8 cellular contexts compared by ENCODE assay signal in genomic region chr14:59189281-59189821, GRCh38. TPM values are rescaled to one million over a fixed set of nuclear protein-coding genes. Genes with fewer than 3 reads are reported as not detected.
DNase-seq lines count a peak whose midpoint lies in the region; ATAC-seq, FAIRE-seq and TF ChIP-seq lines count a peak whose summit lies in the region.

No MANE protein-coding gene starts in this region.

- RAD21 ChIA-PET in HCT116 (lab: Charles Lee; ENCODE audit: low non-redundant PET in 1 of 2, low total read pairs in 2 of 2, uncharacterized antibody in 2 of 2, unreplicated experiment in 2 of 2) (no interaction called here), GM12878 (lab: Charles Lee; ENCODE audit: unreplicated experiment) (interaction anchor here (0.6 to 5.3 kb wide), 28 partner anchors 11 to 233 kb away, joined by 3 to 38 read pairs (median 6); no protein-coding TSS in a partner anchor)

- H3K9me3 Mint-ChIP-seq in Caco-2 (ENCODE audit: unreplicated experiment), result no peaks in the 10 kb centered on the region

- H3K27me3 ChIP-seq in Caco-2 (replicated peaks; ENCODE audit: control insufficient read depth, insufficient read depth, low read length), result no peaks in the 10 kb centered on the region
- H3K27me3 ChIP-seq in HCT116 (ENCODE audit: insufficient read depth, low read length), result peaks cover 23% of the 10 kb centered on the region
- H3K27me3 ChIP-seq in SK-N-SH (ENCODE audit: insufficient read depth), result no peaks in the 10 kb centered on the region
- no peaks in the 10 kb centered on the region for H3K27me3 ChIP-seq in GM12878 (replicated peaks in 1 of 2; ENCODE audit: control insufficient read depth in 2 of 2, insufficient read depth in 2 of 2, low read length in 1 of 2)
- H3K27me3 ChIP-seq in smooth muscle cell (ENCODE audit: low read depth), result no peaks in the 10 kb centered on the region

- intact Hi-C loops in Caco-2 (cut with micrococcal nuclease; ENCODE audit: unreplicated experiment), result loop anchor here (2.0 kb wide), 2 partner anchors 63 to 125 kb away; no protein-coding TSS in a partner anchor
- intact Hi-C loops in HCT116 (cut with micrococcal nuclease), result loop anchor here (5.0 kb wide), 3 partner anchors 88 to 233 kb away; no protein-coding TSS in a partner anchor
- intact Hi-C loops in GM12878 (cut with micrococcal nuclease; ENCODE audit: unreplicated experiment), result loop anchor here (2.0 kb wide), 1 partner anchor 85 kb away; no protein-coding TSS in a partner anchor

- H3K4me1 Mint-ChIP-seq in Caco-2 (ENCODE audit: low read depth, unreplicated experiment), result peaks cover 11% of the 10 kb centered on the region

- H3K79me2 ChIP-seq in HCT116 (ENCODE audit: insufficient read depth, low read length), result no peaks in the 10 kb centered on the region
- peaks cover 48% of the 10 kb centered on the region for H3K79me2 ChIP-seq in SK-N-SH (ENCODE audit: insufficient read depth)
- peaks cover 30% of the 10 kb centered on the region for H3K79me2 ChIP-seq in GM12878 (ENCODE audit: control insufficient read depth, insufficient read depth, low read length)
- H3K79me2 ChIP-seq in smooth muscle cell (ENCODE audit: low read depth), result peaks cover 39% of the 10 kb centered on the region

- TF ChIP-seq RAD21 in HCT116 (IDR thresholded peaks at IDR 0.05; ENCODE audit: low read depth) (no peak), SK-N-SH (IDR thresholded peaks at IDR 0.05; ENCODE audit: low read length) (no peak), GM12878 (IDR thresholded peaks at IDR 0.05; ENCODE audit: insufficient read depth, low read depth, low read length) (no peak)

- POLR2A ChIA-PET in Caco-2 (lab: Charles Lee) (interaction anchor here (1.2 kb wide), 1 partner anchor 8 kb away, joined by 3 read pairs; no protein-coding TSS in a partner anchor), HCT116 (lab: Charles Lee) (interaction anchor here (0.7 to 1.2 kb wide), 2 partner anchors 13 kb away, joined by 3 read pairs; no protein-coding TSS in a partner anchor), SK-N-SH (lab: Yijun Ruan, JAX) (interaction anchor here (1.7 to 2.2 kb wide), 2 partner anchors 172 to 295 kb away, joined by 8 read pairs; partner anchors contain the start of genes JKAMP and L3HYPDH), GM12878 (lab: Charles Lee) (interaction anchor here (0.5 to 4.5 kb wide), 17 partner anchors 8 to 295 kb away, joined by 3 to 31 read pairs (median 4); partner anchors contain the start of genes JKAMP and L3HYPDH)

- DNase-seq in Caco-2 (peak in 1 of 2 experiments; percentile 47), HCT116 (ENCODE audit: low read depth, low spot score) (no peak), SK-N-SH (peak; percentile 51), GM12878 (ENCODE audit: low read depth, low spot score) (no peak), smooth muscle cell (lab: John Stamatoyannopoulos, UW; ENCODE audit: unreplicated experiment) (peak; percentile 57)

- H3K9me3 ChIP-seq in Caco-2 (no peaks in the 10 kb centered on the region), HCT116 (ENCODE audit: control insufficient read depth in 1 of 2, insufficient read depth in 1 of 2, low read depth in 1 of 2, low read length in 2 of 2) (no peaks in the 10 kb centered on the region), SK-N-SH (no peaks in the 10 kb centered on the region), GM12878 (replicated peaks; ENCODE audit: control insufficient read depth, insufficient read depth, low read length) (no peaks in the 10 kb centered on the region), iPS-18c (ENCODE audit: control insufficient read depth, insufficient read depth, low read length) (no peaks in the 10 kb centered on the region), smooth muscle cell (replicated peaks; ENCODE audit: low read depth) (no peaks in the 10 kb centered on the region)

- H3K27ac Mint-ChIP-seq in Caco-2 (ENCODE audit: unreplicated experiment), result peak overlapping the region; percentile 31

- H3K9me2 ChIP-seq in HCT116 (ENCODE audit: insufficient read depth) (no peaks in the 10 kb centered on the region), SK-N-SH (no peaks in the 10 kb centered on the region)

- BruUV-seq in Caco-2 (replicated peaks; lab: Mats Ljungman, UMichigan) (no TSS peak), HCT116 (replicated peaks; lab: Mats Ljungman, UMichigan) (no TSS peak), GM12878 (replicated peaks; lab: Mats Ljungman, UMichigan) (TSS peak; percentile 90)

- H3K36me3 ChIP-seq in Caco-2 (ENCODE audit: control insufficient read depth, insufficient read depth, low read length) (no peaks in the 10 kb centered on the region), HCT116 (ENCODE audit: control insufficient read depth in 1 of 2, insufficient read depth in 2 of 2, low read length in 2 of 2) (no peaks in the 10 kb centered on the region), SK-N-SH (replicated peaks in 1 of 2; ENCODE audit: control insufficient read depth in 1 of 2, insufficient read depth in 2 of 2, low read length in 1 of 2) (no peaks in the 10 kb centered on the region), GM12878 (ENCODE audit: control insufficient read depth in 2 of 2, insufficient read depth in 2 of 2, low read length in 1 of 2) (no peaks in the 10 kb centered on the region), smooth muscle cell (ENCODE audit: low read depth) (no peaks in the 10 kb centered on the region)

- no peak overlapping the region for H2AFZ ChIP-seq in HCT116 (ENCODE audit: low read depth, low read length, poor library complexity, severe bottlenecking)
- peak overlapping the region; percentile 75 for H2AFZ ChIP-seq in SK-N-SH (ENCODE audit: low read depth)
- H2AFZ ChIP-seq in GM12878 (ENCODE audit: control insufficient read depth, low read depth, low read length), result peak overlapping the region; percentile 90
- H2AFZ ChIP-seq in smooth muscle cell (ENCODE audit: low read depth), result peak overlapping the region; percentile 94

- WGBS in SK-N-SH (ENCODE audit: low lambda C conversion rate), result 1% methylated on average over 15 of the region's 28 CpGs
- WGBS in GM12878 (ENCODE audit: insufficient coverage, insufficient replicate concordance, low lambda C conversion rate, missing lambda C conversion rate), result 1% methylated on average over 28 of the region's 28 CpGs
- under 1% methylated on average over 28 of the region's 28 CpGs for WGBS in smooth muscle cell (ENCODE audit: low lambda C conversion rate)

- TF ChIP-seq EP300 in SK-N-SH (IDR thresholded peaks at IDR 0.05; ENCODE audit: borderline replicate concordance in 1 of 2, low read depth in 1 of 2, low read length in 1 of 2), result no peak
- no peak for TF ChIP-seq EP300 in GM12878 (IDR thresholded peaks at IDR 0.05; ENCODE audit: borderline replicate concordance in 1 of 2, control insufficient read depth in 1 of 2, low read depth in 2 of 2, low read length in 2 of 2)

- H3K4me3 ChIP-seq in Caco-2 (ENCODE audit: low read depth, low read length) (peak overlapping the region; percentile 89), HCT116 (replicated peaks in 1 of 2; ENCODE audit: low read depth in 1 of 2, low read length in 2 of 2) (peak overlapping the region; percentile 79), SK-N-SH (ENCODE audit: low read depth in 2 of 2, low read length in 1 of 2) (peak overlapping the region; percentile 95 to 99), GM12878 (peak overlapping the region; percentile 91), iPS-18c (ENCODE audit: insufficient read depth, low read depth, low read length) (peak overlapping the region; percentile 93), smooth muscle cell (peak overlapping the region; percentile 92)

- no peaks in the 10 kb centered on the region for H4K20me1 ChIP-seq in HCT116 (ENCODE audit: insufficient read depth)
- H4K20me1 ChIP-seq in SK-N-SH (ENCODE audit: insufficient read depth), result no peaks in the 10 kb centered on the region
- no peaks in the 10 kb centered on the region for H4K20me1 ChIP-seq in GM12878 (ENCODE audit: control insufficient read depth, insufficient read depth)
- H4K20me1 ChIP-seq in smooth muscle cell (ENCODE audit: low read depth), result peaks cover 38% of the 10 kb centered on the region

- TF ChIP-seq POLR2A in HCT116 (IDR thresholded peaks at IDR 0.05; ENCODE audit: borderline replicate concordance, extremely low read depth, insufficient read depth, insufficient read length) (no peak), GM12878 (IDR thresholded peaks at IDR 0.05; ENCODE audit: low read depth, low read length) (no peak)

- H3F3A ChIP-seq in SK-N-SH (replicated peaks; ENCODE audit: insufficient read depth) (peaks cover 4% of the 10 kb centered on the region), smooth muscle cell (ENCODE audit: low read depth) (no peaks in the 10 kb centered on the region)

- peak overlapping the region; percentile 95 for H3K4me2 ChIP-seq in HCT116 (ENCODE audit: low read length)
- H3K4me2 ChIP-seq in SK-N-SH, result peak overlapping the region; percentile 93
- H3K4me2 ChIP-seq in GM12878 (ENCODE audit: control insufficient read depth, insufficient read depth), result peak overlapping the region; percentile 94
- peak overlapping the region; percentile 96 for H3K4me2 ChIP-seq in smooth muscle cell

- FAIRE-seq in GM12878 (lab: Jason Lieb, UNC), result no peak

- TF ChIP-seq CTCF in Caco-2 (IDR thresholded peaks at IDR 0.05; ENCODE audit: insufficient read depth in 1 of 2, low read depth in 1 of 2, low read length in 1 of 2, severe bottlenecking in 1 of 2, unreplicated experiment in 1 of 2) (no peak), HCT116 (IDR thresholded peaks at IDR 0.05 in 2 of 3, conservative IDR thresholded peaks at IDR 0.05 in 1 of 3; ENCODE audit: borderline replicate concordance in 1 of 3, insufficient read depth in 1 of 3, low read depth in 2 of 3, low read length in 2 of 3) (no peak), SK-N-SH (IDR thresholded peaks at IDR 0.05) (no peak; the same call in 1 of the 2 replicates), GM12878 (IDR thresholded peaks at IDR 0.05 in 2 of 3, conservative IDR thresholded peaks at IDR 0.05 in 1 of 3; ENCODE audit: control insufficient read depth in 2 of 3, extremely low read depth in 1 of 3, insufficient read depth in 1 of 3, low read depth in 3 of 3, low read length in 3 of 3) (peak in 1 of 3 experiments; percentile 9; a peak in 1 of 6 replicates), smooth muscle cell (IDR thresholded peaks at IDR 0.05; ENCODE audit: borderline replicate concordance, insufficient read depth, poor library complexity, severe bottlenecking) (no peak)

- SMC1A ChIA-PET in GM12878 (lab: Charles Lee; ENCODE audit: uncharacterized antibody, unreplicated experiment), result interaction anchor here (0.6 to 6.5 kb wide), 36 partner anchors 10 to 995 kb away, joined by 3 to 78 read pairs (median 6); no protein-coding TSS in a partner anchor

- CTCF ChIA-PET in Caco-2 (lab: Charles Lee) (interaction anchor here (1.2 to 1.4 kb wide), 3 partner anchors 28 to 701 kb away, joined by 3 to 5 read pairs (median 3); no protein-coding TSS in a partner anchor), HCT116 (lab: Charles Lee) (interaction anchor here (1.3 kb wide), 1 partner anchor 86 kb away, joined by 3 read pairs; no protein-coding TSS in a partner anchor), SK-N-SH (lab: Yijun Ruan, JAX) (interaction anchor here (0.6 to 1.6 kb wide), 7 partner anchors 60 to 464 kb away, joined by 3 to 5 read pairs (median 4); no protein-coding TSS in a partner anchor), GM12878 (lab: Yijun Ruan, JAX) (interaction anchor here (0.6 to 4.1 kb wide), 17 partner anchors 13 to 254 kb away, joined by 3 to 25 read pairs (median 6); no protein-coding TSS in a partner anchor)

- H3K27ac ChIP-seq in HCT116 (ENCODE audit: low read depth, low read length) (peak overlapping the region; percentile 53; the same call in 1 of the 2 replicates), SK-N-SH (ENCODE audit: low read depth in 2 of 2, low read length in 1 of 2) (peak overlapping the region; percentile 87 to 92), GM12878 (ENCODE audit: control insufficient read depth, insufficient read depth) (peak overlapping the region; percentile 49), smooth muscle cell (ENCODE audit: low read depth) (peak overlapping the region; percentile 91)

- 0 out of 2 replicates have a peak, but pooled peaks cover 5% of the 10 kb centered on the region for H3K4me1 ChIP-seq in Caco-2
- peaks cover 15 to 31% of the 10 kb centered on the region in 2 experiments; a peak in 3 of 4 replicates for H3K4me1 ChIP-seq in HCT116 (ENCODE audit: control insufficient read depth in 1 of 2, insufficient read depth in 2 of 2, low read length in 2 of 2)
- peaks cover 0 to 13% of the 10 kb centered on the region in 2 experiments; a peak in 2 of 4 replicates for H3K4me1 ChIP-seq in SK-N-SH (ENCODE audit: control insufficient read depth in 1 of 2, insufficient read depth in 2 of 2, low read depth in 1 of 2, low read length in 1 of 2)
- peaks cover 7% of the 10 kb centered on the region for H3K4me1 ChIP-seq in GM12878 (ENCODE audit: control insufficient read depth, insufficient read depth, low read length)
- H3K4me1 ChIP-seq in smooth muscle cell (ENCODE audit: low read depth), result peaks cover 11% of the 10 kb centered on the region

- H3K27me3 Mint-ChIP-seq in Caco-2 (ENCODE audit: insufficient read depth, unreplicated experiment), result no peaks in the 10 kb centered on the region

- in situ Hi-C loops in GM12878 (cut with MboI), result no loop called here

- H3K9ac ChIP-seq in HCT116 (ENCODE audit: low read length), result peak overlapping the region; percentile 63
- peak overlapping the region; percentile 92 for H3K9ac ChIP-seq in SK-N-SH
- H3K9ac ChIP-seq in GM12878 (ENCODE audit: control insufficient read depth, insufficient read depth, low read length), result peak overlapping the region; percentile 69
- H3K9ac ChIP-seq in smooth muscle cell (ENCODE audit: low read depth), result peak overlapping the region; percentile 91

- H3K36me3 Mint-ChIP-seq in Caco-2 (ENCODE audit: insufficient read depth, unreplicated experiment), result no peaks in the 10 kb centered on the region

- ATAC-seq in HCT116 (no peak), GM12878 (peak; percentile 25), GM21381 (IDR thresholded peaks at IDR 0.05; ENCODE audit: unreplicated experiment) (no peak), GM18868 (IDR thresholded peaks at IDR 0.05; ENCODE audit: unreplicated experiment) (no peak)

- H3K4me3 Mint-ChIP-seq in Caco-2 (ENCODE audit: unreplicated experiment), result peak overlapping the region; percentile 96

RNA-seq across cellular contexts. Expression of gene DAAM1, which starts 0.9 kb away (rescaled TPM):
- total RNA-seq in Caco-2 (2022), result 35.3 and 37.3 TPM in 2 replicates
- 10.7 TPM for total RNA-seq in HCT116 (2021; ENCODE audit: unreplicated experiment)
- polyA plus RNA-seq in HCT116 (2012), result 2.7 and 3.3 TPM in 2 replicates
- 5.1 and 5.5 TPM in 2 replicates for polyA plus RNA-seq in SK-N-SH (2012; rRNA removed)
- polyA plus RNA-seq in SK-N-SH (2012; cell fraction: cytosol; rRNA removed), result 5.0 and 10.1 TPM in 2 replicates
- polyA plus RNA-seq in SK-N-SH (2012; cell fraction: nucleus; rRNA removed), result 7.0 and 10.8 TPM in 2 replicates
- 237 and 240 TPM in 2 replicates for total RNA-seq in GM12878 (2013; cell fraction: nucleolus; rRNA removed)
- 16.6 and 18.3 TPM in 2 replicates for total RNA-seq in GM12878 (2014; rRNA removed)
- 21.5 and 24.5 TPM in 2 replicates for total RNA-seq in GM12878 (2014; rRNA removed; fragmentation: Illumina TruSeq; extraction: Trizol)
- 31.3 and 32.4 TPM in 2 replicates for total RNA-seq in GM12878 (2021)
- 4.8 TPM for polyA plus RNA-seq in GM12878 (2011; ENCODE audit: low read depth)
- 26.9 and 51.8 TPM in 2 replicates for polyA plus RNA-seq in GM12878 (2011; rRNA removed)
- polyA plus RNA-seq in GM12878 (2011; cell fraction: cytosol; rRNA removed), result 6.8 and 10.9 TPM in 2 replicates
- 32.7 and 37.0 TPM in 2 replicates for polyA plus RNA-seq in GM12878 (2011; cell fraction: nucleus; rRNA removed)
- 8.6 and 15.5 TPM in 2 replicates for polyA plus RNA-seq in GM12878 (2012)
- 29.0 and 41.1 TPM in 2 replicates for polyA plus RNA-seq in GM12878 (2014; fragmentation: Illumina TruSeq; extraction: Trizol)
- polyA plus RNA-seq in GM12878 (2014; fragmentation: Nextera tagmentation; extraction: Ambion mirVana), result 10 to 100 TPM; 13.8 to 19.7 TPM
- 16.8 and 17.3 TPM in 2 replicates for polyA plus RNA-seq in GM12878 (2014; rRNA removed)
- polyA plus RNA-seq in GM12878 (2016; fragmentation: Nextera tagmentation; extraction: Ambion mirVana), result 10 to 100 TPM; 28.5 to 29.7 TPM
- polyA minus RNA-seq in GM12878 (2011; rRNA and poly(A)+ RNA removed), result 47.0 and 87.3 TPM in 2 replicates
- polyA minus RNA-seq in GM12878 (2011; cell fraction: cytosol; rRNA and poly(A)+ RNA removed), result 7.3 and 7.4 TPM in 2 replicates
- 55.4 and 67.1 TPM in 2 replicates for polyA minus RNA-seq in GM12878 (2011; cell fraction: nucleus; rRNA and poly(A)+ RNA removed)
- total RNA-seq in smooth muscle cell, result 38.6 and 46.4 TPM in 2 replicates
- polyA plus RNA-seq in smooth muscle cell, result 10.9 and 26.4 TPM in 2 replicates

Comparison
In these comparisons a context has a peak if more than half of its experiments do, and no peak if none do; other contexts are left out.
1. DNase-seq: peak in SK-N-SH (single experiment) and smooth muscle cell (single experiment); none in HCT116 (single experiment) and GM12878 (single experiment).
2. Peak in every context shown above with its lines, with median percentiles within 50 percentile points of each other: H3K4me3 ChIP-seq, H3K27ac ChIP-seq, H3K4me2 ChIP-seq and H3K9ac ChIP-seq.